In genomic region chr14:99137913-99138571, GRCh38 we compare ENCODE assay signal across 1 cellular context.
TF ChIP-seq lines count a peak whose summit lies in the region.

No MANE protein-coding gene starts in this region.

TF ChIP-seq in WTC11, 78 proteins besides CTCF, POLR2A, EP300 and RAD21 (continued from another document):
- TF ChIP-seq USF2 (CRISPR knock-in tag; IDR thresholded peaks at IDR 0.05) (peak; percentile 92), NFYB (CRISPR knock-in tag; conservative IDR thresholded peaks at IDR 0.05; ENCODE audit: low read depth) (peak; percentile 66), CREM (CRISPR knock-in tag; IDR thresholded peaks at IDR 0.05) (no peak), ZNF121 (CRISPR knock-in tag; IDR thresholded peaks at IDR 0.05) (no peak), GTF2I (CRISPR knock-in tag; conservative IDR thresholded peaks at IDR 0.05) (no peak), PRRX2 (CRISPR knock-in tag; IDR thresholded peaks at IDR 0.05) (no peak), ELF4 (CRISPR knock-in tag; IDR thresholded peaks at IDR 0.05; ENCODE audit: low read depth) (no peak), TEAD1 (CRISPR knock-in tag; IDR thresholded peaks at IDR 0.05) (no peak), MLX (CRISPR knock-in tag; IDR thresholded peaks at IDR 0.05) (no peak), NR3C1 (CRISPR knock-in tag; conservative IDR thresholded peaks at IDR 0.05; ENCODE audit: low read depth) (no peak), ATF3 (CRISPR knock-in tag; conservative IDR thresholded peaks at IDR 0.05) (no peak), CREB1 (CRISPR knock-in tag; IDR thresholded peaks at IDR 0.05) (peak; percentile 33; the same call in 1 of the 2 replicates)
- TF ChIP-seq, protein P1, sequence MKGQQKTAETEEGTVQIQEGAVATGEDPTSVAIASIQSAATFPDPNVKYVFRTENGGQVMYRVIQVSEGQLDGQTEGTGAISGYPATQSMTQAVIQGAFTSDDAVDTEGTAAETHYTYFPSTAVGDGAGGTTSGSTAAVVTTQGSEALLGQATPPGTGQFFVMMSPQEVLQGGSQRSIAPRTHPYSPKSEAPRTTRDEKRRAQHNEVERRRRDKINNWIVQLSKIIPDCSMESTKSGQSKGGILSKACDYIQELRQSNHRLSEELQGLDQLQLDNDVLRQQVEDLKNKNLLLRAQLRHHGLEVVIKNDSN (CRISPR knock-in tag; IDR thresholded peaks at IDR 0.05), result peak; percentile 92
- TF ChIP-seq, protein P2, sequence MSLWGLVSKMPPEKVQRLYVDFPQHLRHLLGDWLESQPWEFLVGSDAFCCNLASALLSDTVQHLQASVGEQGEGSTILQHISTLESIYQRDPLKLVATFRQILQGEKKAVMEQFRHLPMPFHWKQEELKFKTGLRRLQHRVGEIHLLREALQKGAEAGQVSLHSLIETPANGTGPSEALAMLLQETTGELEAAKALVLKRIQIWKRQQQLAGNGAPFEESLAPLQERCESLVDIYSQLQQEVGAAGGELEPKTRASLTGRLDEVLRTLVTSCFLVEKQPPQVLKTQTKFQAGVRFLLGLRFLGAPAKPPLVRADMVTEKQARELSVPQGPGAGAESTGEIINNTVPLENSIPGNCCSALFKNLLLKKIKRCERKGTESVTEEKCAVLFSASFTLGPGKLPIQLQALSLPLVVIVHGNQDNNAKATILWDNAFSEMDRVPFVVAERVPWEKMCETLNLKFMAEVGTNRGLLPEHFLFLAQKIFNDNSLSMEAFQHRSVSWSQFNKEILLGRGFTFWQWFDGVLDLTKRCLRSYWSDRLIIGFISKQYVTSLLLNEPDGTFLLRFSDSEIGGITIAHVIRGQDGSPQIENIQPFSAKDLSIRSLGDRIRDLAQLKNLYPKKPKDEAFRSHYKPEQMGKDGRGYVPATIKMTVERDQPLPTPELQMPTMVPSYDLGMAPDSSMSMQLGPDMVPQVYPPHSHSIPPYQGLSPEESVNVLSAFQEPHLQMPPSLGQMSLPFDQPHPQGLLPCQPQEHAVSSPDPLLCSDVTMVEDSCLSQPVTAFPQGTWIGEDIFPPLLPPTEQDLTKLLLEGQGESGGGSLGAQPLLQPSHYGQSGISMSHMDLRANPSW (CRISPR knock-in tag; conservative IDR thresholded peaks at IDR 0.05; ENCODE audit: low read depth), result no peak
